ENCODE assay signal across 19 cellular contexts in the genomic region with DNA sequence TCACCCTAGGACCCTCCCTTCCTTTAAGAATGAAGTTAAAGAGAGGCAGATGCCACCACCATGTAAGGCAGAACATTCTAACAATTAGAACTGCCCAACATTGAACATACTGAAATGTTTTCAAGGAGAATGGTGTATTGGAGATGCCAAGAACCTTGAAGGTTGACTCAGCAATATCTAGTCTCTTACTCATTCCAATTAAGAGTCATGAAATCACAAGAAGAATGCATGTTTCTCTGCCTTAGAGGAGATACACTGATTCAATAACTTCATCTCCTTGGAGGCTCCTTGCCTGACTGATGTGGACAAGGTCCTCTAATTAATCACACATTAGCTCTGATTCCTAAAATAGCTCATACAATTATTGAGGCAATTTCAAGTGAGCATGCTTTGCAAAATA.
"Had no signal": no experiment of that assay in that cellular context is flagged by ENCODE, and none has a peak within 500 bp of the region (broad histone marks: within the 10 kb centered on the region; RNA-seq: fewer than 3 reads in every experiment).

No MANE protein-coding gene starts in this region.

- H3K27me3 ChIP-seq: breast epithelium, tibial artery had no signal

- H3K4me3 ChIP-seq: breast epithelium, skin epidermis, tibial artery had no signal

- H3K36me3 ChIP-seq: breast epithelium, tibial artery had no signal

- ATAC-seq: activated CD4-positive, CD25-positive, alpha-beta regulatory T cell treated with anti-CD3 and anti-CD28 coated beads, Interleukin-2, amount 50 U/mL, for 24 hours; esophagus mucosa; left ventricle myocardium superior; natural killer cell had no signal

- H3K27ac ChIP-seq: breast epithelium, skin epidermis, tibial artery had no signal

- FAIRE-seq: endometrium, urothelium cell line had no signal

- H3K9me3 ChIP-seq: breast epithelium, tibial artery had no signal

- DNase-seq: activated CD4-positive, alpha-beta T cell treated with anti-CD3 and anti-CD28 coated beads, Interleukin-2, amount 50 U/mL, for 1 hour; activated CD8-positive, alpha-beta memory T cell treated with anti-CD3 and anti-CD28 coated beads for 24 hours; activated gamma-delta T cell treated with Interleukin-2 at 50 U/mL for 16 hours; glutamatergic neuron; hypothalamus; left ventricle myocardium superior; mesenchymal stem cell; natural killer cell; stimulated activated CD4-positive, alpha-beta T cell treated with anti-CD3 and anti-CD28 coated beads, Interleukin-15, amount 100 ng/mL, for 24 hours; stimulated activated CD4-positive, alpha-beta T cell treated with anti-CD3 and anti-CD28 coated beads, Interleukin-4, amount 100 ng/mL, for 1 hour; stimulated activated naive CD4-positive, alpha-beta T cell; T-helper 9 cell; tibial artery had no signal

- H3K4me1 ChIP-seq: breast epithelium, tibial artery had no signal
